Comparison of ENCODE assay signal across 8 cellular contexts in the genomic region with DNA sequence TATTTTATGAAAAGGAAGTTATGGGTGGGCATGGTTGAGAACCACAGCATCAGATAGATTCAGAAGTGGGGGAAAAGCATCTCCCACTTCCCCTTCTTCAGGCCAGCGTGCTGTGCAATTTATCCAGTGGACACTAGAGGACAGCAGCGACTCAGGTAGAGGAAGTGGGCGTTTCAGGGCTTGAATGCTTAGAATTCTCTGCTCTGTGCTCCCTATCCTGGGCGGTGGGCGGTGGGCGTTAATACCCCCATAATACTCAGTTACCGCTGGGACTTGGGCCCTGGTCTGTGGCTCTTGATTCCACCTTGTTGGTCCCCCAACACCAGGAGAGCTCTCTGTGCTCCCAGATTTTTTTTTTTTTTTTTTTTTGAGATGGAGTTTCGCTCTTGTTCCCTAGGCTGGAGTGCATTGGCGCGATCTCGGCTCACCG. TPM values are rescaled to one million over a fixed set of nuclear protein-coding genes. Genes with fewer than 3 reads are reported as not detected.
A peak's percentile ranks its signal among the peaks of the same experiment; 100 is the strongest.
DNase-seq lines count a peak whose midpoint lies in the region; ATAC-seq and TF ChIP-seq lines count a peak whose summit lies in the region.

No MANE protein-coding gene starts in this region.

- TF ChIP-seq CTCF in DOHH2 (IDR thresholded peaks at IDR 0.05; ENCODE audit: low read depth, low read length, poor library complexity, severe bottlenecking) = peak; percentile 55

- H3K27me3 ChIP-seq in DOHH2 (ENCODE audit: control insufficient read depth, low read length) (0 out of 2 replicates have a peak, but pooled peaks cover 5% of the 10 kb centered on the region), SJSA1 (replicated peaks) (no peaks in the 10 kb centered on the region), adipocyte (replicated peaks; ENCODE audit: control insufficient read depth, insufficient read depth, low read length) (peaks cover 30% of the 10 kb centered on the region)

- peak overlapping the region; percentile 31; the same call in 1 of the 2 replicates for H3K4me2 ChIP-seq in DOHH2 (ENCODE audit: low read length)

- H3K9me2 ChIP-seq in DOHH2 (replicated peaks; ENCODE audit: control insufficient read depth, low read length) = no peaks in the 10 kb centered on the region

- no peaks in the 10 kb centered on the region for H3K36me3 ChIP-seq in DOHH2 (ENCODE audit: control insufficient read depth, low read length)
- no peaks in the 10 kb centered on the region for H3K36me3 ChIP-seq in SJSA1
- H3K36me3 ChIP-seq in adipocyte (ENCODE audit: control insufficient read depth, insufficient read depth, low read length, severe bottlenecking) = no peaks in the 10 kb centered on the region

- H3K4me1 ChIP-seq in DOHH2 (ENCODE audit: control insufficient read depth, low read length) (no peaks in the 10 kb centered on the region), SJSA1 (replicated peaks) (no peaks in the 10 kb centered on the region), adipocyte (ENCODE audit: control insufficient read depth, insufficient read depth, low read length) (no peaks in the 10 kb centered on the region)

- H3F3A ChIP-seq in DOHH2 (ENCODE audit: control insufficient read depth, insufficient read depth) = no peaks in the 10 kb centered on the region

- no peaks in the 10 kb centered on the region for H4K20me1 ChIP-seq in DOHH2 (ENCODE audit: control insufficient read depth, insufficient read depth, low read depth, low read length)

- H3K79me2 ChIP-seq in DOHH2 (ENCODE audit: control insufficient read depth, low read length) = no peaks in the 10 kb centered on the region

- no peak overlapping the region for H3K9ac ChIP-seq in adipocyte (ENCODE audit: low read length)

- no peak for ATAC-seq in GM19395 (IDR thresholded peaks at IDR 0.05; ENCODE audit: unreplicated experiment)

- DNase-seq in LoVo (ENCODE audit: low spot score) (peak; percentile 56), SJSA1 (ENCODE audit: low read depth in 1 of 2, low spot score in 2 of 2) (peak; percentile 21 to 50), adipocyte (ENCODE audit: low read depth) (peak; percentile 65), iPS-NIHi11 (ENCODE audit: low spot score) (peak; percentile 60), cerebellar nuclear complex (lab: John Stamatoyannopoulos, UW) (no peak)
- DNase-seq in stimulated activated CD4-positive, alpha-beta T cell treated with anti-CD3 and anti-CD28 coated beads, Interleukin-1b, Interleukin-23, amount 100 ng/mL, for 4 hours (ENCODE audit: low read depth in 2 of 2) = peak; percentile 7 to 30

- H3K27ac ChIP-seq in DOHH2 (ENCODE audit: low read depth, low read length) = no peak overlapping the region
- no peak overlapping the region for H3K27ac ChIP-seq in SJSA1

- H3K4me3 ChIP-seq in DOHH2 (ENCODE audit: low read length) (no peak overlapping the region), SJSA1 (no peak overlapping the region), adipocyte (ENCODE audit: low read length) (no peak overlapping the region)

- H3K9me3 ChIP-seq in DOHH2 (ENCODE audit: control insufficient read depth, insufficient read depth, low read length) = no peaks in the 10 kb centered on the region
- no peaks in the 10 kb centered on the region for H3K9me3 ChIP-seq in SJSA1 (replicated peaks)
- no peaks in the 10 kb centered on the region for H3K9me3 ChIP-seq in adipocyte (ENCODE audit: control insufficient read depth, low read length)

RNA-seq across cellular contexts. Expression of gene LYZL6, which starts 3.7 kb away (rescaled TPM):
- total RNA-seq in SJSA1 (2014; rRNA removed; shearing (Covaris generic)) = not detected in 2 replicates

RNA-seq across cellular contexts. Expression of gene RDM1, which starts 16.6 kb away (rescaled TPM):
- 0.11 and 0.50 TPM in 2 replicates for total RNA-seq in SJSA1 (2014; rRNA removed; shearing (Covaris generic))

RNA-seq across cellular contexts. Expression of gene CCL16, which starts 34.1 kb away (rescaled TPM):
- total RNA-seq in SJSA1 (2014; rRNA removed; shearing (Covaris generic)) = not detected in 2 replicates

RNA-seq across cellular contexts. Expression of gene CCL14, which starts 39.4 kb away (rescaled TPM):
- not detected in 2 replicates for total RNA-seq in SJSA1 (2014; rRNA removed; shearing (Covaris generic))

RNA-seq across cellular contexts. Expression of gene CCL15, which starts 54.2 kb away (rescaled TPM):
- total RNA-seq in SJSA1 (2014; rRNA removed; shearing (Covaris generic)) = not detected in 2 replicates

Comparison
In these comparisons a context has a peak if more than half of its experiments do, and no peak if none do; other contexts are left out.
1. DNase-seq: peak in LoVo (single experiment), SJSA1 (2 of 2), adipocyte (single experiment), iPS-NIHi11 (single experiment) and stimulated activated CD4-positive, alpha-beta T cell treated with anti-CD3 and anti-CD28 coated beads, Interleukin-1b, Interleukin-23, amount 100 ng/mL, for 4 hours (2 of 2); none in cerebellar nuclear complex (0 of 2).